ENCODE assay signal across 1 cellular context in the genomic region with DNA sequence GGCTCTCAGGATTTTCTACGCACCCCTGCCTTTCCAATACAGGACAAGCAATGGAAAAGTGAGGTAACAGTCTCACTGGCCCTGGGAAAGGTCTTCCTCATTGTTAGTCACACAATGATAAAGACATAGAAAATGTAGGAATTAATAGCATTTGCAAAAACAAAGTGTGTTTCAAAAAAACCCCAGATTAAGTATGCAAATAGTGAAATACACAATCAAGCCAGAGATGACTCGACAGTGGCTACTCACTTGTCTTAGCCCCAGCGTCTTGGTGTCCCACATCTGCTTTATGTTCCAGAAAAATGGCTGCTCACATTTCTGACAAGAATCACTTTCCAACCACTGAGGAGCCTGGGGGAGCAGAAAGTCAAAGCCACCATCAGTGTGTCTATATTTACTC.
TF ChIP-seq lines count a peak whose summit lies in the region.

No MANE protein-coding gene starts in this region.

TF ChIP-seq in GM23338, 12 proteins besides CTCF, POLR2A, EP300 and RAD21 (continued from another document):
- TF ChIP-seq, protein P1, sequence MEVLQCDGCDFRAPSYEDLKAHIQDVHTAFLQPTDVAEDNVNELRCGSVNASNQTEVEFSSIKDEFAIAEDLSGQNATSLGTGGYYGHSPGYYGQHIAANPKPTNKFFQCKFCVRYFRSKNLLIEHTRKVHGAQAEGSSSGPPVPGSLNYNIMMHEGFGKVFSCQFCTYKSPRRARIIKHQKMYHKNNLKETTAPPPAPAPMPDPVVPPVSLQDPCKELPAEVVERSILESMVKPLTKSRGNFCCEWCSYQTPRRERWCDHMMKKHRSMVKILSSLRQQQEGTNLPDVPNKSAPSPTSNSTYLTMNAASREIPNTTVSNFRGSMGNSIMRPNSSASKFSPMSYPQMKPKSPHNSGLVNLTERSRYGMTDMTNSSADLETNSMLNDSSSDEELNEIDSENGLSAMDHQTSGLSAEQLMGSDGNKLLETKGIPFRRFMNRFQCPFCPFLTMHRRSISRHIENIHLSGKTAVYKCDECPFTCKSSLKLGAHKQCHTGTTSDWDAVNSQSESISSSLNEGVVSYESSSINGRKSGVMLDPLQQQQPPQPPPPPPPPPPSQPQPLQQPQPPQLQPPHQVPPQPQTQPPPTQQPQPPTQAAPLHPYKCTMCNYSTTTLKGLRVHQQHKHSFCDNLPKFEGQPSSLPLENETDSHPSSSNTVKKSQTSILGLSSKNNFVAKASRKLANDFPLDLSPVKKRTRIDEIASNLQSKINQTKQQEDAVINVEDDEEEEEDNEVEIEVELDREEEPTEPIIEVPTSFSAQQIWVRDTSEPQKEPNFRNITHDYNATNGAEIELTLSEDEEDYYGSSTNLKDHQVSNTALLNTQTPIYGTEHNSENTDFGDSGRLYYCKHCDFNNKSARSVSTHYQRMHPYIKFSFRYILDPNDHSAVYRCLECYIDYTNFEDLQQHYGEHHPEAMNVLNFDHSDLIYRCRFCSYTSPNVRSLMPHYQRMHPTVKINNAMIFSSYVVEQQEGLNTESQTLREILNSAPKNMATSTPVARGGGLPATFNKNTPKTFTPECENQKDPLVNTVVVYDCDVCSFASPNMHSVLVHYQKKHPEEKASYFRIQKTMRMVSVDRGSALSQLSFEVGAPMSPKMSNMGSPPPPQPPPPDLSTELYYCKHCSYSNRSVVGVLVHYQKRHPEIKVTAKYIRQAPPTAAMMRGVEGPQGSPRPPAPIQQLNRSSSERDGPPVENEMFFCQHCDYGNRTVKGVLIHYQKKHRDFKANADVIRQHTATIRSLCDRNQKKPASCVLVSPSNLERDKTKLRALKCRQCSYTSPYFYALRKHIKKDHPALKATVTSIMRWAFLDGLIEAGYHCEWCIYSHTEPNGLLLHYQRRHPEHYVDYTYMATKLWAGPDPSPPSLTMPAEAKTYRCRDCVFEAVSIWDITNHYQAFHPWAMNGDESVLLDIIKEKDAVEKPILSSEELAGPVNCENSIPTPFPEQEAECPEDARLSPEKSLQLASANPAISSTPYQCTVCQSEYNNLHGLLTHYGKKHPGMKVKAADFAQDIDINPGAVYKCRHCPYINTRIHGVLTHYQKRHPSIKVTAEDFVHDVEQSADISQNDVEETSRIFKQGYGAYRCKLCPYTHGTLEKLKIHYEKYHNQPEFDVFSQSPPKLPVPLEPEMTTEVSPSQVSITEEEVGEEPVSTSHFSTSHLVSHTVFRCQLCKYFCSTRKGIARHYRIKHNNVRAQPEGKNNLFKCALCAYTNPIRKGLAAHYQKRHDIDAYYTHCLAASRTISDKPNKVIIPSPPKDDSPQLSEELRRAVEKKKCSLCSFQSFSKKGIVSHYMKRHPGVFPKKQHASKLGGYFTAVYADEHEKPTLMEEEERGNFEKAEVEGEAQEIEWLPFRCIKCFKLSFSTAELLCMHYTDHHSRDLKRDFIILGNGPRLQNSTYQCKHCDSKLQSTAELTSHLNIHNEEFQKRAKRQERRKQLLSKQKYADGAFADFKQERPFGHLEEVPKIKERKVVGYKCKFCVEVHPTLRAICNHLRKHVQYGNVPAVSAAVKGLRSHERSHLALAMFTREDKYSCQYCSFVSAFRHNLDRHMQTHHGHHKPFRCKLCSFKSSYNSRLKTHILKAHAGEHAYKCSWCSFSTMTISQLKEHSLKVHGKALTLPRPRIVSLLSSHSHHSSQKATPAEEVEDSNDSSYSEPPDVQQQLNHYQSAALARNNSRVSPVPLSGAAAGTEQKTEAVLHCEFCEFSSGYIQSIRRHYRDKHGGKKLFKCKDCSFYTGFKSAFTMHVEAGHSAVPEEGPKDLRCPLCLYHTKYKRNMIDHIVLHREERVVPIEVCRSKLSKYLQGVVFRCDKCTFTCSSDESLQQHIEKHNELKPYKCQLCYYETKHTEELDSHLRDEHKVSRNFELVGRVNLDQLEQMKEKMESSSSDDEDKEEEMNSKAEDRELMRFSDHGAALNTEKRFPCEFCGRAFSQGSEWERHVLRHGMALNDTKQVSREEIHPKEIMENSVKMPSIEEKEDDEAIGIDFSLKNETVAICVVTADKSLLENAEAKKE (CRISPR knock-in tag; IDR thresholded peaks at IDR 0.05), result no peak
- TF ChIP-seq STAT1 (IDR thresholded peaks at IDR 0.05; ENCODE audit: unreplicated experiment), result no peak
TF ChIP-seq in GM23338: peak in this region for 0.
